Comparison of ENCODE assay signal across 8 cellular contexts in genomic region chr11:111635706-111636045, GRCh38. TPM values are rescaled to one million over a fixed set of nuclear protein-coding genes. Genes with fewer than 3 reads are reported as not detected.
DNase-seq lines count a peak whose midpoint lies in the region; ATAC-seq and TF ChIP-seq lines count a peak whose summit lies in the region.

No MANE protein-coding gene starts in this region.

- H3K4me3 Mint-ChIP-seq in HFFc6, result peak overlapping the region; percentile 70

- DNase-seq in HFFc6 (no peak), amygdala (lab: John Stamatoyannopoulos, UW) (peak in 36 of 56 donors; percentile 4 to 72 (median 30)), hepatic stellate cell (ENCODE audit: low spot score) (peak; percentile 16), smooth muscle cell (lab: John Stamatoyannopoulos, UW; ENCODE audit: unreplicated experiment) (no peak), HPDE6-E6E7 (ENCODE audit: extremely low spot score) (no peak), GM10248 (ENCODE audit: extremely low spot score) (no peak)

- no peak overlapping the region for H3K4me3 ChIP-seq in smooth muscle cell

- peaks cover 27% of the 10 kb centered on the region for H3K4me1 Mint-ChIP-seq in HFFc6 (ENCODE audit: low read depth)

- no peak overlapping the region for H3K27ac ChIP-seq in smooth muscle cell (ENCODE audit: low read depth)

- peak overlapping the region; percentile 2 for H3K4me2 ChIP-seq in smooth muscle cell

- ATAC-seq in GM18873 (IDR thresholded peaks at IDR 0.05; ENCODE audit: low FRiP score, unreplicated experiment) (no peak), HG03175 (IDR thresholded peaks at IDR 0.05; ENCODE audit: unreplicated experiment) (no peak)

- H2AFZ ChIP-seq in smooth muscle cell (ENCODE audit: low read depth), result no peak overlapping the region

- H3K27ac Mint-ChIP-seq in HFFc6, result peak overlapping the region; percentile 86

- H3K9me3 Mint-ChIP-seq in HFFc6, result no peaks in the 10 kb centered on the region

- no peaks in the 10 kb centered on the region for H3K27me3 ChIP-seq in smooth muscle cell (ENCODE audit: low read depth)

- H3K9me3 ChIP-seq in smooth muscle cell (replicated peaks; ENCODE audit: low read depth), result no peaks in the 10 kb centered on the region

- H3K36me3 ChIP-seq in smooth muscle cell (ENCODE audit: low read depth), result no peaks in the 10 kb centered on the region

- peaks cover 50% of the 10 kb centered on the region for H3K4me1 ChIP-seq in smooth muscle cell (ENCODE audit: low read depth)

- 74% methylated on average over 1 of the region's 1 CpG for WGBS in smooth muscle cell (ENCODE audit: low lambda C conversion rate)

- H3F3A ChIP-seq in smooth muscle cell (ENCODE audit: low read depth), result peaks cover 24% of the 10 kb centered on the region

- peaks cover 20% of the 10 kb centered on the region for H3K79me2 ChIP-seq in smooth muscle cell (ENCODE audit: low read depth)

- CTCF ChIA-PET in GM10248 (lab: Yijun Ruan, JAX), result interaction anchor here (0.8 kb wide), 2 partner anchors 9 to 31 kb away, joined by 3 to 5 read pairs; no protein-coding TSS in a partner anchor

- H3K9ac ChIP-seq in smooth muscle cell (ENCODE audit: low read depth), result no peak overlapping the region

- peaks cover 26% of the 10 kb centered on the region for H3K36me3 Mint-ChIP-seq in HFFc6 (ENCODE audit: low read depth)

- no peaks in the 10 kb centered on the region for H3K27me3 Mint-ChIP-seq in HFFc6 (ENCODE audit: insufficient read depth)

- POLR2A ChIA-PET in GM10248 (lab: Yijun Ruan, JAX), result no interaction called here

- peaks cover 44% of the 10 kb centered on the region for H4K20me1 ChIP-seq in smooth muscle cell (ENCODE audit: low read depth)

- TF ChIP-seq CTCF in HFFc6 (IDR thresholded peaks at IDR 0.05) (no peak), smooth muscle cell (IDR thresholded peaks at IDR 0.05; ENCODE audit: borderline replicate concordance, insufficient read depth, poor library complexity, severe bottlenecking) (no peak), GM10248 (IDR thresholded peaks at IDR 0.05; ENCODE audit: control extremely low read depth, extremely low read depth, low read depth, missing control alignments) (no peak)

RNA-seq across cellular contexts. Expression of gene SIK2, which starts 33.4 kb away (rescaled TPM):
- total RNA-seq in HFFc6 (2021; fragmentation: NEBNext Ultra II Directional; extraction: Animal tissue kit (Norgen Biotek cat#: 25700)), result 10 to 100 TPM; 15.4 to 25.5 (median 18.0) TPM
- 12.5 and 14.1 TPM in 2 replicates for total RNA-seq in smooth muscle cell
- 1.9 and 2.4 TPM in 2 replicates for polyA plus RNA-seq in smooth muscle cell

Comparison
In these comparisons a context has a peak if more than half of its experiments do, and no peak if none do; other contexts are left out.
1. DNase-seq: peak in amygdala (36 of 56) and hepatic stellate cell (single experiment); none in HFFc6 (single experiment), smooth muscle cell (single experiment), HPDE6-E6E7 (single experiment) and GM10248 (single experiment).